ENCODE assay signal across 27 cellular contexts in genomic region chr21:10466200-10466599, GRCh38. TPM values are rescaled to one million over a fixed set of nuclear protein-coding genes. Genes with fewer than 3 reads are reported as not detected.
"Had no signal": no experiment of that assay in that cellular context is flagged by ENCODE, and none has a peak within 500 bp of the region (broad histone marks: within the 10 kb centered on the region; RNA-seq: fewer than 3 reads in every experiment).

No MANE protein-coding gene starts in this region.

- H3K9me2 ChIP-seq: SK-N-SH had no signal

- H3K36me3 ChIP-seq: ascending aorta, cardiac muscle cell, SJSA1 had no signal

- DNase-seq: activated CD4-positive, alpha-beta memory T cell treated with anti-CD3 and anti-CD28 coated beads, Interleukin-2, amount 10 ng/mL, durations not matched to agents 7 days and 5 days; activated CD4-positive, alpha-beta T cell treated with anti-CD3 and anti-CD28 coated beads for 48 hours; activated CD4-positive, CD25-positive, alpha-beta regulatory T cell treated with anti-CD3 and anti-CD28 coated beads, Interleukin-2, amount 50 U/mL, for 72 hours; activated CD8-positive, alpha-beta memory T cell treated with anti-CD3 and anti-CD28 coated beads for 24 hours; activated CD8-positive, alpha-beta memory T cell treated with anti-CD3 and anti-CD28 coated beads, Interleukin-2, amount 10 ng/mL, durations not matched to agents 7 days and 5 days; activated CD8-positive, alpha-beta memory T cell treated with anti-CD3 and anti-CD28 coated beads, Interleukin-2, amount 50 U/mL, for 48 hours; activated effector memory CD4-positive, alpha-beta T cell treated with Interleukin-2 at 50 U/mL for 16 hours; activated naive CD4-positive, alpha-beta T cell treated with anti-CD3 and anti-CD28 coated beads, Interleukin-2, amount 10 ng/mL, durations not matched to agents 7 days and 5 days; activated naive CD8-positive, alpha-beta T cell treated with anti-CD3 and anti-CD28 coated beads, Interleukin-2, amount 50 U/mL, for 24 hours; activated T-cell treated with anti-CD3 and anti-CD28 coated beads, Interleukin-2, amount 50 U/mL, for 48 hours; NCI-H1105; NCI-H1417 treated with DMSO at 0.1 percent for 48 hours; NCI-H1694 treated with DMSO at 0.1 percent for 48 hours; NCI-H2029; NCI-H345; NCI-H524 treated with DMSO at 0.1 percent for 48 hours; RPMI8226; SHP77 treated with DMSO at 0.1 percent for 48 hours; SK-N-SH had no signal

- H3K4me2 ChIP-seq: KMS-11, SK-N-SH had no signal

- ATAC-seq: activated CD8-positive, alpha-beta memory T cell treated with anti-CD3 and anti-CD28 coated beads, Interleukin-2, amount 10 ng/mL, durations not matched to agents 7 days and 5 days; Panc1; WTC11 had no signal

- H3K4me3 ChIP-seq: ascending aorta, cardiac muscle cell, SJSA1 had no signal

- H3K27ac ChIP-seq: ascending aorta, cardiac muscle cell, KMS-11, SJSA1 had no signal

- H3K9ac ChIP-seq: KMS-11, SK-N-SH had no signal

- H3K9me3 ChIP-seq: ascending aorta, SJSA1 had no signal

- H3K27me3 ChIP-seq: ascending aorta, cardiac muscle cell, SJSA1 had no signal

- H3K4me1 ChIP-seq: ascending aorta, SJSA1 had no signal

RNA-seq across cellular contexts. Expression of gene TPTE, which starts 55.2 kb away (rescaled TPM):
- total RNA-seq: activated CD4-positive, alpha-beta memory T cell treated with anti-CD3 and anti-CD28 coated beads, Interleukin-2, amount 10 ng/mL, durations not matched to agents 7 days and 5 days; activated CD8-positive, alpha-beta memory T cell treated with anti-CD3 and anti-CD28 coated beads, Interleukin-2, amount 10 ng/mL, durations not matched to agents 7 days and 5 days; ascending aorta; cardiac muscle cell; M059J; NCI-H460; SJSA1; WTC11 had no signal
- polyA plus RNA-seq: cardiac muscle cell, SK-N-SH had no signal
